17 cellular contexts compared by ENCODE assay signal in genomic region chr3:5276953-5277352, GRCh38.
DNase-seq lines count a peak whose midpoint lies in the region; ATAC-seq, FAIRE-seq and TF ChIP-seq lines count a peak whose summit lies in the region.
"Had no signal": no experiment of that assay in that cellular context is flagged by ENCODE, and none has a peak within 500 bp of the region (broad histone marks: within the 10 kb centered on the region; RNA-seq: fewer than 3 reads in every experiment).

No MANE protein-coding gene starts in this region.

- no peaks in the 10 kb centered on the region for H4K20me1 ChIP-seq in GM12878 (ENCODE audit: control insufficient read depth, insufficient read depth)
- H4K20me1 ChIP-seq in keratinocyte (ENCODE audit: control insufficient read depth, extremely low read depth, insufficient read depth, low read length), result no peaks in the 10 kb centered on the region
- H4K20me1 ChIP-seq: BLaER1 treated with 17β-estradiol and CSF1 and Interleukin-3, amounts not matched to agents 10 nM and 100 nM had no signal

- TF ChIP-seq POLR2A in GM12878 (IDR thresholded peaks at IDR 0.05; ENCODE audit: low read depth, low read length), result no peak

- RAD21 ChIA-PET in GM12878 (lab: Charles Lee; ENCODE audit: unreplicated experiment), result interaction anchor here (1.4 to 4.9 kb wide), 2 partner anchors 21 to 44 kb away, joined by 3 to 21 read pairs; no protein-coding TSS in a partner anchor

- dilution Hi-C loops in keratinocyte (cut with MboI; ENCODE audit: extremely low pct_ligation_motif_present, low sequenced_read_pairs), result no loop called here

- POLR2A ChIA-PET in GM12878 (lab: Charles Lee), result interaction anchor here (0.6 to 1.2 kb wide), 3 partner anchors 16 to 32 kb away, joined by 3 to 4 read pairs (median 3); no protein-coding TSS in a partner anchor

- FAIRE-seq in GM12878 (lab: Jason Lieb, UNC) (peak; percentile 23), keratinocyte (lab: Jason Lieb, UNC) (peak; percentile 46)
- FAIRE-seq: HepG2, HTR-8/SVneo had no signal

- H3K4me1 ChIP-seq in GM12878 (ENCODE audit: control insufficient read depth, insufficient read depth, low read length), result no peaks in the 10 kb centered on the region
- peaks cover 2% of the 10 kb centered on the region for H3K4me1 ChIP-seq in keratinocyte (ENCODE audit: control insufficient read depth, extremely low read depth, insufficient read depth, low read length)
- H3K4me1 ChIP-seq: BLaER1 treated with 17β-estradiol and CSF1 and Interleukin-3, amounts not matched to agents 10 nM and 100 nM had no signal

- no peaks in the 10 kb centered on the region for H3K36me3 ChIP-seq in GM12878 (ENCODE audit: control insufficient read depth in 2 of 2, insufficient read depth in 2 of 2, low read length in 1 of 2)
- no peaks in the 10 kb centered on the region for H3K36me3 ChIP-seq in keratinocyte (ENCODE audit: control insufficient read depth in 2 of 2, extremely low read depth in 1 of 2, insufficient read depth in 2 of 2, low read length in 2 of 2)
- H3K36me3 ChIP-seq: BLaER1 treated with 17β-estradiol and CSF1 and Interleukin-3, amounts not matched to agents 10 nM and 100 nM had no signal

- TF ChIP-seq RAD21 in GM12878 (IDR thresholded peaks at IDR 0.05; ENCODE audit: insufficient read depth, low read depth, low read length), result no peak

- H3K9me1 ChIP-seq in keratinocyte (ENCODE audit: control insufficient read depth, extremely low read depth, insufficient read depth, low read length), result no peaks in the 10 kb centered on the region

- H3K4me2 ChIP-seq in GM12878 (ENCODE audit: control insufficient read depth, insufficient read depth) (no peak overlapping the region), keratinocyte (ENCODE audit: control insufficient read depth, extremely low read depth, insufficient read depth, low read depth, low read length) (peak overlapping the region; percentile 59)
- H3K4me2 ChIP-seq: BLaER1 treated with 17β-estradiol and CSF1 and Interleukin-3, amounts not matched to agents 10 nM and 100 nM; KMS-11 had no signal

- SMC1A ChIA-PET in GM12878 (lab: Charles Lee; ENCODE audit: uncharacterized antibody, unreplicated experiment), result interaction anchor here (0.6 to 5.7 kb wide), 7 partner anchors 9 to 1504 kb away, joined by 3 to 34 read pairs (median 4); no protein-coding TSS in a partner anchor

- WGBS in GM12878 (ENCODE audit: insufficient coverage, insufficient replicate concordance, low lambda C conversion rate, missing lambda C conversion rate), result 61% methylated on average over 7 of the region's 7 CpGs

- H3K79me2 ChIP-seq in GM12878 (ENCODE audit: control insufficient read depth, insufficient read depth, low read length) (no peaks in the 10 kb centered on the region), keratinocyte (ENCODE audit: control insufficient read depth, insufficient read depth, low read length) (no peaks in the 10 kb centered on the region)

- H3K9me3 ChIP-seq in GM12878 (replicated peaks; ENCODE audit: control insufficient read depth, insufficient read depth, low read length) (no peaks in the 10 kb centered on the region; the same call in 2 of the 3 replicates), keratinocyte (ENCODE audit: control insufficient read depth, low read depth, low read length) (no peaks in the 10 kb centered on the region)

- ATAC-seq in GM18520 (IDR thresholded peaks at IDR 0.05; ENCODE audit: unreplicated experiment) (peak; percentile 78), GM19351 (IDR thresholded peaks at IDR 0.05; ENCODE audit: unreplicated experiment) (peak; percentile 79), GM12878 (peak; percentile 61), HG03108 (IDR thresholded peaks at IDR 0.05; ENCODE audit: unreplicated experiment) (no peak)
- ATAC-seq: HepG2 had no signal

- H3K27me3 ChIP-seq in GM12878 (replicated peaks in 1 of 2; ENCODE audit: control insufficient read depth in 2 of 2, insufficient read depth in 2 of 2, low read length in 1 of 2) (no peaks in the 10 kb centered on the region), keratinocyte (ENCODE audit: control insufficient read depth, extremely low read depth, insufficient read depth, low read length) (no peaks in the 10 kb centered on the region)
- H3K27me3 ChIP-seq: BLaER1 treated with 17β-estradiol and CSF1 and Interleukin-3, amounts not matched to agents 10 nM and 100 nM had no signal

- H3K9ac ChIP-seq in GM12878 (ENCODE audit: control insufficient read depth, insufficient read depth, low read length), result no peak overlapping the region
- H3K9ac ChIP-seq in keratinocyte (ENCODE audit: control insufficient read depth, extremely low read depth, insufficient read depth, low read length), result no peak overlapping the region
- H3K9ac ChIP-seq: BLaER1 treated with 17β-estradiol and CSF1 and Interleukin-3, amounts not matched to agents 10 nM and 100 nM; KMS-11 had no signal

- 0 out of 2 replicates have a peak overlapping the region, but pooled peaks have one; percentile 18 for H2AFZ ChIP-seq in GM12878 (ENCODE audit: control insufficient read depth, low read depth, low read length)
- peak overlapping the region; percentile 71 for H2AFZ ChIP-seq in keratinocyte (ENCODE audit: control insufficient read depth, low read length)

- CTCF ChIA-PET in GM12878 (lab: Yijun Ruan, JAX), result no interaction called here

- TF ChIP-seq EP300 in GM12878 (IDR thresholded peaks at IDR 0.05; ENCODE audit: borderline replicate concordance in 1 of 2, control insufficient read depth in 1 of 2, low read depth in 2 of 2, low read length in 2 of 2), result no peak

- BruUV-seq in GM12878 (replicated peaks; lab: Mats Ljungman, UMichigan), result no TSS peak

- TF ChIP-seq CTCF in GM12878 (IDR thresholded peaks at IDR 0.05 in 2 of 3, conservative IDR thresholded peaks at IDR 0.05 in 1 of 3; ENCODE audit: control insufficient read depth in 2 of 3, extremely low read depth in 1 of 3, insufficient read depth in 1 of 3, low read depth in 3 of 3, low read length in 3 of 3), result no peak
- TF ChIP-seq CTCF in keratinocyte (optimal IDR thresholded peaks at IDR 0.05 in 1 of 3, IDR thresholded peaks at IDR 0.05 in 1 of 3, conservative IDR thresholded peaks at IDR 0.05 in 1 of 3; ENCODE audit: extremely low read depth in 1 of 3, insufficient read depth in 2 of 3, low read length in 3 of 3), result no peak

- in situ Hi-C loops in GM12878 (cut with MboI), result no loop called here

- H3K27ac ChIP-seq in GM12878 (ENCODE audit: control insufficient read depth, insufficient read depth), result no peak overlapping the region
- H3K27ac ChIP-seq in keratinocyte (ENCODE audit: control insufficient read depth, insufficient read depth, low read length), result no peak overlapping the region
- H3K27ac ChIP-seq: BLaER1 treated with 17β-estradiol and CSF1 and Interleukin-3, amounts not matched to agents 10 nM and 100 nM; KMS-11 had no signal

- DNase-seq in GM12878 (ENCODE audit: low read depth, low spot score), result no peak
- DNase-seq in keratinocyte (ENCODE audit: low read depth, low spot score), result no peak
- DNase-seq in NCI-H2029 (lab: John Stamatoyannopoulos, UW), result no peak
- no peak for DNase-seq in GF-D8 (lab: John Stamatoyannopoulos, UW)
- DNase-seq: ACHN; Calu3; CD4-positive, CD25-positive, alpha-beta regulatory T cell; DMS79; GOT3; H9 had no signal

- intact Hi-C loops in GM12878 (cut with micrococcal nuclease; ENCODE audit: unreplicated experiment), result no loop called here

- H3K4me3 ChIP-seq in GM12878 (no peak overlapping the region), keratinocyte (ENCODE audit: control insufficient read depth in 2 of 3, extremely low read depth in 1 of 3, insufficient read depth in 2 of 3, low read depth in 1 of 3, low read length in 3 of 3) (no peak overlapping the region)
- H3K4me3 ChIP-seq: BLaER1 treated with 17β-estradiol and CSF1 and Interleukin-3, amounts not matched to agents 10 nM and 100 nM had no signal

TF ChIP-seq in GM12878, 131 proteins besides CTCF, POLR2A, EP300 and RAD21 (continues in another document):
- TF ChIP-seq MYC (IDR thresholded peaks at IDR 0.05; ENCODE audit: insufficient read depth, insufficient read length, insufficient replicate concordance, low read length, severe bottlenecking), result no peak
- TF ChIP-seq ZNF384 (IDR thresholded peaks at IDR 0.05; ENCODE audit: borderline replicate concordance, low read depth, low read length), result no peak
- no peak for TF ChIP-seq DPF2 (IDR thresholded peaks at IDR 0.05)
- no peak for TF ChIP-seq ELK1 (IDR thresholded peaks at IDR 0.05; ENCODE audit: low read depth, low read length)
- TF ChIP-seq TAF1 (IDR thresholded peaks at IDR 0.05; ENCODE audit: borderline replicate concordance, low read depth, low read length), result no peak
- TF ChIP-seq, protein P1, sequence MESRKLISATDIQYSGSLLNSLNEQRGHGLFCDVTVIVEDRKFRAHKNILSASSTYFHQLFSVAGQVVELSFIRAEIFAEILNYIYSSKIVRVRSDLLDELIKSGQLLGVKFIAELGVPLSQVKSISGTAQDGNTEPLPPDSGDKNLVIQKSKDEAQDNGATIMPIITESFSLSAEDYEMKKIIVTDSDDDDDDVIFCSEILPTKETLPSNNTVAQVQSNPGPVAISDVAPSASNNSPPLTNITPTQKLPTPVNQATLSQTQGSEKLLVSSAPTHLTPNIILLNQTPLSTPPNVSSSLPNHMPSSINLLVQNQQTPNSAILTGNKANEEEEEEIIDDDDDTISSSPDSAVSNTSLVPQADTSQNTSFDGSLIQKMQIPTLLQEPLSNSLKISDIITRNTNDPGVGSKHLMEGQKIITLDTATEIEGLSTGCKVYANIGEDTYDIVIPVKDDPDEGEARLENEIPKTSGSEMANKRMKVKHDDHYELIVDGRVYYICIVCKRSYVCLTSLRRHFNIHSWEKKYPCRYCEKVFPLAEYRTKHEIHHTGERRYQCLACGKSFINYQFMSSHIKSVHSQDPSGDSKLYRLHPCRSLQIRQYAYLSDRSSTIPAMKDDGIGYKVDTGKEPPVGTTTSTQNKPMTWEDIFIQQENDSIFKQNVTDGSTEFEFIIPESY (IDR thresholded peaks at IDR 0.05), result no peak
- TF ChIP-seq KDM1A (IDR thresholded peaks at IDR 0.05; ENCODE audit: borderline replicate concordance), result no peak
- no peak for TF ChIP-seq IKZF1 (conservative IDR thresholded peaks at IDR 0.05)
- TF ChIP-seq MTA2 (IDR thresholded peaks at IDR 0.05; ENCODE audit: low read depth), result peak; percentile 31; the same call in 1 of the 2 replicates
